Comparison of ENCODE assay signal across 17 cellular contexts in genomic region chr11:12102588-12103410, GRCh38. TPM values are rescaled to one million over a fixed set of nuclear protein-coding genes. Genes with fewer than 3 reads are reported as not detected.
A peak's percentile ranks its signal among the peaks of the same experiment; 100 is the strongest.
DNase-seq lines count a peak whose midpoint lies in the region; ATAC-seq, FAIRE-seq and TF ChIP-seq lines count a peak whose summit lies in the region.
"Had no signal": no experiment of that assay in that cellular context is flagged by ENCODE, and none has a peak within 500 bp of the region (broad histone marks: within the 10 kb centered on the region; RNA-seq: fewer than 3 reads in every experiment).

No MANE protein-coding gene starts in this region.

- TF ChIP-seq CTCF in A549 (IDR thresholded peaks at IDR 0.05) (peak; percentile 34; the same call in 2 of the 3 replicates), HCT116 (IDR thresholded peaks at IDR 0.05 in 2 of 3, conservative IDR thresholded peaks at IDR 0.05 in 1 of 3; ENCODE audit: borderline replicate concordance in 1 of 3, insufficient read depth in 1 of 3, low read depth in 2 of 3, low read length in 2 of 3) (peak in 2 of 3 experiments; percentile 23 to 50; a peak in 1 of 6 replicates), fibroblast of pulmonary artery (IDR thresholded peaks at IDR 0.05; ENCODE audit: low read length, missing control alignments) (peak; percentile 9), OCI-LY7 (conservative IDR thresholded peaks at IDR 0.05; ENCODE audit: low read length) (no peak)

- H3K9me2 ChIP-seq in HCT116 (ENCODE audit: insufficient read depth) = no peaks in the 10 kb centered on the region
- H3K9me2 ChIP-seq in OCI-LY7 (ENCODE audit: insufficient read depth, low read length) = no peaks in the 10 kb centered on the region

- peak; percentile 55 to 60 for TF ChIP-seq RAD21 in A549 (conservative IDR thresholded peaks at IDR 0.05 in 1 of 2, IDR thresholded peaks at IDR 0.05 in 1 of 2)
- TF ChIP-seq RAD21 in HCT116 (IDR thresholded peaks at IDR 0.05; ENCODE audit: low read depth) = peak; percentile 72

- no peaks in the 10 kb centered on the region for H3K79me2 ChIP-seq in HCT116 (ENCODE audit: insufficient read depth, low read length)
- no peaks in the 10 kb centered on the region for H3K79me2 ChIP-seq in OCI-LY7 (ENCODE audit: insufficient read depth, low read depth, low read length)

- POLR2A ChIA-PET in A549 (lab: Yijun Ruan, JAX) (interaction anchor here (1.7 kb wide), 1 partner anchor 36 kb away, joined by 3 read pairs; no protein-coding TSS in a partner anchor), HCT116 (lab: Charles Lee) (interaction anchor here (1.1 kb wide), 1 partner anchor 17 kb away, joined by 4 read pairs; no protein-coding TSS in a partner anchor), OCI-LY7 (lab: Charles Lee) (no interaction called here)

- ATAC-seq in A549 (peak; percentile 49 to 54; a peak in 4 of 6 replicates), HCT116 (peak; percentile 54; the same call in 1 of the 2 replicates), SK-N-SH treated with all-trans-retinoic acid at 6 μM for 48 hours (peak; percentile 26; the same call in 2 of the 3 replicates), HG03432 (IDR thresholded peaks at IDR 0.05; ENCODE audit: unreplicated experiment) (no peak)

- no peak overlapping the region for H3K4me2 ChIP-seq in A549
- no peak overlapping the region for H3K4me2 ChIP-seq in HCT116 (ENCODE audit: low read length)
- H3K4me2 ChIP-seq in OCI-LY7 (ENCODE audit: low read length) = no peak overlapping the region

- DNase-seq in A549 (ENCODE audit: low read depth in 1 of 2, low spot score in 1 of 2) = no peak
- DNase-seq in HCT116 (ENCODE audit: low read depth, low spot score) = no peak
- no peak for DNase-seq in fibroblast of pulmonary artery (ENCODE audit: low read depth)
- no peak for DNase-seq in NCI-H446 treated with DMSO at 0.1 percent for 48 hours (lab: John Stamatoyannopoulos, UW)
- DNase-seq in OCI-LY7 (ENCODE audit: low spot score) = no peak
- DNase-seq in posterior vena cava (ENCODE audit: low spot score) = no peak
- DNase-seq: effector CD4-positive, alpha-beta T cell; islet precursor cell; KG1; NCI-H2029; posterior cingulate gyrus; stimulated activated CD4-positive, alpha-beta T cell treated with anti-CD3 and anti-CD28 coated beads, Interleukin-15, amount 100 ng/mL, for 24 hours had no signal

- no peaks in the 10 kb centered on the region for H3K36me3 ChIP-seq in HCT116 (ENCODE audit: control insufficient read depth in 1 of 2, insufficient read depth in 2 of 2, low read length in 2 of 2)
- H3K36me3 ChIP-seq in OCI-LY7 (ENCODE audit: insufficient read depth, low read length) = no peaks in the 10 kb centered on the region
- H3K36me3 ChIP-seq: thoracic aorta had no signal

- RAD21 ChIA-PET in HCT116 (lab: Charles Lee; ENCODE audit: low non-redundant PET in 1 of 2, low total read pairs in 2 of 2, uncharacterized antibody in 2 of 2, unreplicated experiment in 2 of 2) = interaction anchor here in 1 of 2 experiments (0.6 kb wide), 1 partner anchor 133 kb away, joined by 3 read pairs; no protein-coding TSS in a partner anchor

- WGBS in A549 (ENCODE audit: missing lambda C conversion rate) = 72% methylated on average over 5 of the region's 5 CpGs

- no peak for TF ChIP-seq EP300 in A549 (IDR thresholded peaks at IDR 0.05)

- no peaks in the 10 kb centered on the region for H3K9me3 ChIP-seq in A549
- H3K9me3 ChIP-seq in HCT116 (ENCODE audit: control insufficient read depth in 1 of 2, insufficient read depth in 1 of 2, low read depth in 1 of 2, low read length in 2 of 2) = no peaks in the 10 kb centered on the region
- no peaks in the 10 kb centered on the region for H3K9me3 ChIP-seq in OCI-LY7 (ENCODE audit: low read length)
- H3K9me3 ChIP-seq: thoracic aorta had no signal

- no peaks in the 10 kb centered on the region for H3K27me3 ChIP-seq in HCT116 (ENCODE audit: insufficient read depth, low read length)

- intact Hi-C loops in HCT116 (cut with micrococcal nuclease) (no loop called here), OCI-LY7 (cut with micrococcal nuclease; ENCODE audit: unreplicated experiment) (no loop called here), posterior vena cava (cut with DNase I) (loop anchor here in 1 of 2 donors (5.0 kb wide), 1 partner anchor 125 kb away; no protein-coding TSS in a partner anchor)

- BruUV-seq in HCT116 (replicated peaks; lab: Mats Ljungman, UMichigan) (no TSS peak), OCI-LY7 (replicated peaks; lab: Mats Ljungman, UMichigan) (no TSS peak)

- H2AFZ ChIP-seq in HCT116 (ENCODE audit: low read depth, low read length, poor library complexity, severe bottlenecking) (no peak overlapping the region), OCI-LY7 (ENCODE audit: low read length) (no peak overlapping the region)

- peak overlapping the region; percentile 1 to 42; a peak in 4 of 6 replicates for H3K27ac ChIP-seq in A549
- H3K27ac ChIP-seq in HCT116 (ENCODE audit: low read depth, low read length) = no peak overlapping the region
- H3K27ac ChIP-seq in OCI-LY7 (ENCODE audit: low read depth, low read length, poor library complexity, severe bottlenecking) = no peak overlapping the region
- H3K27ac ChIP-seq: SK-N-MC, thoracic aorta had no signal

- no peak for FAIRE-seq in A549 (lab: Jason Lieb, UNC)
- FAIRE-seq: astrocyte had no signal

- H3K4me3 ChIP-seq in A549 = no peak overlapping the region
- H3K4me3 ChIP-seq in HCT116 (replicated peaks in 1 of 2; ENCODE audit: low read depth in 1 of 2, low read length in 2 of 2) = no peak overlapping the region
- H3K4me3 ChIP-seq in fibroblast of pulmonary artery (replicated peaks; ENCODE audit: low read depth, low read length) = no peak overlapping the region
- no peak overlapping the region for H3K4me3 ChIP-seq in OCI-LY7 (ENCODE audit: low read depth, low read length, poor library complexity, severe bottlenecking)
- H3K4me3 ChIP-seq: SK-N-MC, thoracic aorta had no signal

- H3K4me1 ChIP-seq in A549 = peaks cover 12% of the 10 kb centered on the region
- no peaks in the 10 kb centered on the region; a peak in 1 of 4 replicates for H3K4me1 ChIP-seq in HCT116 (ENCODE audit: control insufficient read depth in 1 of 2, insufficient read depth in 2 of 2, low read length in 2 of 2)
- H3K4me1 ChIP-seq in OCI-LY7 (ENCODE audit: insufficient read depth, low read length, poor library complexity, severe bottlenecking) = no peaks in the 10 kb centered on the region

- no peak for TF ChIP-seq POLR2A in A549 (IDR thresholded peaks at IDR 0.05; ENCODE audit: low read length)
- TF ChIP-seq POLR2A in HCT116 (IDR thresholded peaks at IDR 0.05; ENCODE audit: borderline replicate concordance, extremely low read depth, insufficient read depth, insufficient read length) = no peak

- CTCF ChIA-PET in A549 (lab: Yijun Ruan, JAX) = interaction anchor here (0.6 to 8.9 kb wide), 11 partner anchors 13 to 200 kb away, joined by 3 to 92 read pairs (median 7); no protein-coding TSS in a partner anchor
- CTCF ChIA-PET in HCT116 (lab: Charles Lee) = interaction anchor here (0.7 kb wide), 2 partner anchors 16 to 59 kb away, joined by 3 to 4 read pairs; no protein-coding TSS in a partner anchor
- CTCF ChIA-PET in OCI-LY7 (lab: Charles Lee; ENCODE audit: unreplicated experiment) = no interaction called here

- H4K20me1 ChIP-seq in HCT116 (ENCODE audit: insufficient read depth) (no peaks in the 10 kb centered on the region), OCI-LY7 (ENCODE audit: insufficient read depth, low read length) (no peaks in the 10 kb centered on the region)

- no peak overlapping the region for H3K9ac ChIP-seq in HCT116 (ENCODE audit: low read length)

TF ChIP-seq in A549, 52 proteins besides CTCF, POLR2A, EP300 and RAD21:
- TF ChIP-seq SMC3 (IDR thresholded peaks at IDR 0.05) = peak; percentile 54
- no peak for TF ChIP-seq HES2 (IDR thresholded peaks at IDR 0.05)

TF ChIP-seq in HCT116, 20 proteins besides CTCF, POLR2A, EP300 and RAD21:
- TF ChIP-seq YY1 (IDR thresholded peaks at IDR 0.05; ENCODE audit: extremely low read depth, insufficient replicate concordance, low read depth, low read length) (no peak), EZH2phosphoT487 (IDR thresholded peaks at IDR 0.05; ENCODE audit: borderline replicate concordance) (no peak), ZNF274 (IDR thresholded peaks at IDR 0.05; ENCODE audit: low read depth, low read length) (no peak), MAX (IDR thresholded peaks at IDR 0.05) (no peak), ELF1 (IDR thresholded peaks at IDR 0.05; ENCODE audit: borderline replicate concordance, low read depth) (no peak)

TF ChIP-seq in SK-N-SH treated with all-trans-retinoic acid at 6 μM for 48 hours, 23 proteins besides CTCF, POLR2A, EP300 and RAD21 (continues in another document):
- TF ChIP-seq BACH2 (CRISPR knock-in tag; IDR thresholded peaks at IDR 0.05; ENCODE audit: borderline replicate concordance) (no peak), RARB (CRISPR knock-in tag; IDR thresholded peaks at IDR 0.05) (no peak), CSRNP3 (CRISPR knock-in tag; IDR thresholded peaks at IDR 0.05) (no peak), ZC3H10 (CRISPR knock-in tag; IDR thresholded peaks at IDR 0.05) (no peak)

RNA-seq across cellular contexts. Expression of gene MICAL2, which starts 7.6 kb away (rescaled TPM):
- 42.1 and 52.4 TPM in 2 replicates for polyA plus RNA-seq in A549 (2011; rRNA removed)
- 19.3 and 22.9 TPM in 2 replicates for polyA plus RNA-seq in A549 (2012; cell fraction: cytosol; rRNA removed)
- polyA plus RNA-seq in A549 (2012; cell fraction: nucleus; rRNA removed) = 25.5 and 31.9 TPM in 2 replicates
- 39.8 to 43.6 TPM (median 43.5 TPM) in 3 replicates for polyA plus RNA-seq in A549 (2017; fragmentation: RNase III; extraction: RNeasy Plus Mini Kit Qiagen cat#74134 plus additional on column Dnase treatment)
- 104 and 112 TPM in 2 replicates for polyA minus RNA-seq in A549 (2011; rRNA and poly(A)+ RNA removed)
- total RNA-seq in HCT116 (2021; ENCODE audit: unreplicated experiment) = 37.4 TPM
- polyA plus RNA-seq in HCT116 (2012) = 31.3 and 42.8 TPM in 2 replicates
- not detected in 2 replicates for total RNA-seq in OCI-LY7 (2014; rRNA removed; shearing (Covaris generic))
- 0.59 TPM in 1 of 2 replicates, not detected in the other for total RNA-seq in OCI-LY7 (2022)
- 100 to 1,000 TPM; 151 to 231 TPM for total RNA-seq in posterior vena cava

Comparison
In these comparisons a context has a peak if more than half of its experiments do, and no peak if none do; other contexts are left out.
1. H3K27ac ChIP-seq: peak in A549 (2 of 2); none in HCT116 (single experiment) and OCI-LY7 (single experiment).
2. RNA of gene MICAL2, which starts 7.6 kb away (total RNA-seq): 151 to 231 TPM in posterior vena cava and 37.4 TPM in HCT116 (single experiment); 0.59 TPM in OCI-LY7; every median in the first group is over 10 times any median in the second.
3. Of the 6 proteins assayed by ChIP-seq in both A549 and HCT116: peak only in A549: none; only in HCT116: none; in both: CTCF and RAD21; in neither: 4.